ENCODE assay signal across 34 cellular contexts in the genomic region with DNA sequence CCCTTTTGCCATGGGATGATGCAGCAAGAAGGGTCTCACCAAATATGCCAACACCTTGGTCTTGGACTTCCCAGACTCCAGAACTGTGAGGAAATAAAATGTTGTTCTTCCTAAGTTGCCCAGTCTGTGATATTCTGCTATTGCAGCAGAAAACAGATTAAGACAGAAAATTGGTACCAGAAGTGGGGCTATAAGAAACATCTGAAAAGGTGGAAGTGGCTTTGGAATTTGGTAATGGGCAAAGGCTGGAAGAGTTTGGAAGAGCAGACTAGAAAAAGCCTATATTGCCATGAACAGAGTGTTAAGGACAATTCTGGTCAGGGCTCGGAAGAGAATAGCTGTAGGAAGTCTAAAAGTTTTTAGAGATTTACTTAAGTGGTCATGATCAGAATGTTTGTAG. TPM values are rescaled to one million over a fixed set of nuclear protein-coding genes. Genes with fewer than 3 reads are reported as not detected.
"Had no signal": no experiment of that assay in that cellular context is flagged by ENCODE, and none has a peak within 500 bp of the region (broad histone marks: within the 10 kb centered on the region; RNA-seq: fewer than 3 reads in every experiment).

No MANE protein-coding gene starts in this region.

- ATAC-seq: activated CD4-positive, CD25-positive, alpha-beta regulatory T cell treated with anti-CD3 and anti-CD28 coated beads, Interleukin-2, amount 50 U/mL, for 24 hours; activated naive CD4-positive, alpha-beta T cell treated with anti-CD3 and anti-CD28 coated beads, Interleukin-2, amount 50 U/mL, for 72 hours; activated T-cell treated with anti-CD3 and anti-CD28 coated beads, Interleukin-2, amount 50 U/mL, for 4 hours; esophagus mucosa; T-helper 17 cell had no signal

- H3K27me3 ChIP-seq: adrenal gland, ascending aorta, breast epithelium, cardiac muscle cell had no signal

- H3K4me3 ChIP-seq: adrenal gland, ascending aorta, breast epithelium, cardiac muscle cell, coronary artery, dorsolateral prefrontal cortex had no signal

- H3K4me1 ChIP-seq: adrenal gland, ascending aorta, breast epithelium had no signal

- H3K9me3 Mint-ChIP-seq: central memory CD8-positive, alpha-beta T cell had no signal

- H3K27ac Mint-ChIP-seq: activated B cell treated with CpG ODN at 0.5 μM for 24 hours; activated naive CD4-positive, alpha-beta T cell treated with anti-CD3 and anti-CD28 coated beads, Interleukin-2, amount 10 ng/mL, durations not matched to agents 7 days and 5 days; activated naive CD4-positive, alpha-beta T cell treated with anti-CD3 and anti-CD28 coated beads, Interleukin-2, amount 50 U/mL, for 72 hours; activated T-helper 1 cell treated with anti-CD3 and anti-CD28 coated beads, Interleukin-12 subunit alpha, Interleukin-12 subunit beta, Interleukin-2, Interleukin-4 antibody, amounts not matched to agents 30 ng/mL and 10 ng/mL and 1 ng/mL, durations not matched to agents 14 hours and 24 hours and 36 hours; brain; dendritic cell treated with granulocyte-macrophage colony-stimulating factor and Interleukin-4, amounts not matched to agents 40 ng/mL and 50 ng/mL, for 4 days; endodermal cell; T-helper 2 cell treated with Interferon-gamma antibody and Interleukin-4, amounts not matched to agents 5 μg/mL and 100 μg/mL, for 36 hours had no signal

- DNase-seq: activated B cell treated with CpG ODN at 0.5 μM for 24 hours; activated CD4-positive, alpha-beta T cell treated with anti-CD3 and anti-CD28 coated beads for 48 hours; activated CD4-positive, alpha-beta T cell treated with anti-CD3 and anti-CD28 coated beads, Interleukin-2, amount 50 U/mL, for 1 hour; activated CD4-positive, alpha-beta T cell treated with anti-CD3 and anti-CD28 coated beads, Interleukin-2, amount 50 U/mL, for 48 hours; activated CD8-positive, alpha-beta memory T cell treated with anti-CD3 and anti-CD28 coated beads, Interleukin-2, amount 50 U/mL, for 48 hours; activated gamma-delta T cell; activated naive CD4-positive, alpha-beta T cell; activated naive CD4-positive, alpha-beta T cell treated with anti-CD3 and anti-CD28 coated beads, Interleukin-2, amount 10 ng/mL, durations not matched to agents 7 days and 5 days; activated T-cell treated with anti-CD3 and anti-CD28 coated beads for 4 hours; activated T-cell treated with anti-CD3 and anti-CD28 coated beads, Interleukin-2, amount 50 U/mL, for 4 hours; adrenal gland; amygdala; dorsolateral prefrontal cortex; effector memory CD4-positive, alpha-beta T cell; endodermal cell; foreskin fibroblast; head of caudate nucleus; SW 1271; T-helper 1 cell; T-helper 17 cell; T1000; WERI-Rb-1 had no signal

- H3K27me3 Mint-ChIP-seq: activated B cell treated with CpG ODN at 0.5 μM for 24 hours; activated naive CD4-positive, alpha-beta T cell treated with anti-CD3 and anti-CD28 coated beads, Interleukin-2, amount 10 ng/mL, durations not matched to agents 7 days and 5 days; brain; central memory CD8-positive, alpha-beta T cell; dendritic cell treated with granulocyte-macrophage colony-stimulating factor and Interleukin-4, amounts not matched to agents 40 ng/mL and 50 ng/mL, for 4 days; T-helper 17 cell had no signal

- H3K4me3 Mint-ChIP-seq: activated B cell treated with CpG ODN at 0.5 μM for 24 hours; activated naive CD4-positive, alpha-beta T cell treated with anti-CD3 and anti-CD28 coated beads, Interleukin-2, amount 10 ng/mL, durations not matched to agents 7 days and 5 days; activated T-cell treated with anti-CD3 and anti-CD28 coated beads, Interleukin-2, amount 50 U/mL, for 4 hours; activated T-helper 1 cell treated with anti-CD3 and anti-CD28 coated beads, Interleukin-12 subunit alpha, Interleukin-12 subunit beta, Interleukin-2, Interleukin-4 antibody, amounts not matched to agents 30 ng/mL and 10 ng/mL and 1 ng/mL, durations not matched to agents 14 hours and 24 hours and 36 hours; brain; central memory CD8-positive, alpha-beta T cell; dendritic cell treated with granulocyte-macrophage colony-stimulating factor and Interleukin-4, amounts not matched to agents 40 ng/mL and 50 ng/mL, for 4 days; endodermal cell; T-helper 17 cell; T-helper 2 cell treated with Interferon-gamma antibody and Interleukin-4, amounts not matched to agents 5 μg/mL and 100 μg/mL, for 36 hours had no signal

- H3K36me3 ChIP-seq: adrenal gland, ascending aorta, breast epithelium, cardiac muscle cell, WERI-Rb-1 had no signal

- H3K9me3 ChIP-seq: adrenal gland had no signal

- H3K27ac ChIP-seq: adrenal gland, ascending aorta, breast epithelium, cardiac muscle cell, coronary artery, dorsolateral prefrontal cortex, WERI-Rb-1 had no signal

- H3K4me1 Mint-ChIP-seq: brain, endodermal cell had no signal

RNA-seq across cellular contexts. Expression of a gene that starts 27.4 kb away (rescaled TPM):
- total RNA-seq: ascending aorta had no signal
